ENCODE assay signal across 8 cellular contexts in the genomic region with DNA sequence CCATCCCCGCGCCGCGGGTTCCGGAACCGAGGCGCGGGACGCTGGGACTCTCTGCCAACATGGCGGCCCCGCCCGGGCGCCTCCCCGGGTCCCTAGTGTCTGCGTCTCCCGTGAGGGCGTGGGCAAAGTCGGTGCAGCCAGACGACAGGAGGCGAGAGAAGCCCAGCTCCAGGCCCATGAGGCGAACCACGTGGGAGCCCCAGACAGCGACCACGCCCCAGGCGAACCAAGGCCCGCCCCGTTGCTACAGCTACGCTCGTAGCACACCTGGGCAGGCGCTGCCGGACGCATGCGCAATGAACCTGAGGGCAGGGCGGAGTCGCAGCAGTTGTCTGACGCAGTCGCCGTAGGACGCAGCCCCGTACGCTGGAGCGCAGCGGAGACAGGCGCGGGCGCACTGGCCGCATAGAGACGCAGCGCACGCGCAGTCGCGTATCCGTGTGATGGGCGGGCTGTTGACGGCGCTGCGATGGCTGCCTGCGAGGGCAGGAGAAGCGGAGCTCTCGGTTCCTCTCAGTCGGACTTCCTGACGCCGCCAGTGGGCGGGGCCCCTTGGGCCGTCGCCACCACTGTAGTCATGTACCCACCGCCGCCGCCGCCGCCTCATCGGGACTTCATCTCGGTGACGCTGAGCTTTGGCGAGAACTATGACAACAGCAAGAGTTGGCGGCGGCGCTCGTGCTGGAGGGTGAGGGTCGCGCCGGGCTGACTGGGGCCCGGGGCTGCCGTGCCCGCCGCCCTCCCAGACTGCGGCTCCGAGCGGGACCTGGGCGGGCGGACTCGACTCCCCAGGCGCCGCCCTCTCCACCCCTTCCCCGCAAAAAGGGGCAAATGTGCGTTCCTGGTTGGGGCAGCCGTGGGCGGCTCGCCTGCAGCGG. TPM values are rescaled to one million over a fixed set of nuclear protein-coding genes. Genes with fewer than 3 reads are reported as not detected.
DNase-seq lines count a peak whose midpoint lies in the region; ATAC-seq and TF ChIP-seq lines count a peak whose summit lies in the region.

Gene MAN1B1, plus strand, starts transcription at position 455 of the 878 bp plus-strand sequence. Its CDS starts 15 bp downstream, at position 470.

- no peaks in the 10 kb centered on the region for H3K9me3 ChIP-seq in Peyer's patch
- H3K9me3 ChIP-seq in muscle layer of colon (ENCODE audit: low read length): no peaks in the 10 kb centered on the region

- H3K4me2 ChIP-seq in KMS-11: peak within 1 kb of the TSS; percentile 97

- ATAC-seq in GM21737 (IDR thresholded peaks at IDR 0.05; ENCODE audit: unreplicated experiment) (peak; percentile 66), esophagus mucosa (peak; percentile 90)

- H3K36me3 ChIP-seq in KMS-11 (ENCODE audit: insufficient read depth) (no peaks in the 10 kb centered on the region), Peyer's patch (no peaks in the 10 kb centered on the region), muscle layer of colon (ENCODE audit: insufficient read depth, low read length) (peaks cover 8% of the 10 kb centered on the region)

- H4K20me1 ChIP-seq in KMS-11 (ENCODE audit: insufficient read depth): no peaks in the 10 kb centered on the region

- TF ChIP-seq POLR2A in Peyer's patch (IDR thresholded peaks at IDR 0.05): peak; percentile 81 to 92

- no peaks in the 10 kb centered on the region for H3K79me2 ChIP-seq in KMS-11 (ENCODE audit: insufficient read depth, low read depth)

- H2AFZ ChIP-seq in KMS-11 (ENCODE audit: low read depth): peak within 1 kb of the TSS; percentile 92

- no peak within 1 kb of the TSS for H3K4me3 ChIP-seq in KMS-11 (IDR thresholded peaks at IDR 0.05; ENCODE audit: insufficient read depth, low read depth, low read length)
- H3K4me3 ChIP-seq in Peyer's patch: peak within 1 kb of the TSS; percentile 65 to 88 (median 86)
- peak within 1 kb of the TSS; percentile 70 to 81 for H3K4me3 ChIP-seq in muscle layer of colon (ENCODE audit: low read depth in 1 of 2, low read length in 2 of 2)

- DNase-seq in DMS53 treated with DMSO at 0.1 percent for 48 hours (lab: John Stamatoyannopoulos, UW; ENCODE audit: unreplicated experiment) (peak; percentile 97), Peyer's patch (peak; percentile 99 to 100 (median 100))
- DNase-seq in activated T-cell treated with anti-CD3 and anti-CD28 coated beads, Interleukin-2, amount 50 U/mL, for 48 hours: peak; percentile 98 to 99
- DNase-seq in stimulated activated CD8-positive, alpha-beta memory T cell treated with anti-CD3 and anti-CD28 coated beads, Interleukin-7, amount 100 ng/mL, for 24 hours (ENCODE audit: low read depth): peak; percentile 99

- peak within 1 kb of the TSS; percentile 95 for H3K9ac ChIP-seq in KMS-11
- H3K9ac ChIP-seq in muscle layer of colon (ENCODE audit: low read length): peak within 1 kb of the TSS; percentile 61

- H3K27me3 ChIP-seq in KMS-11 (ENCODE audit: insufficient read depth, low read depth) (no peaks in the 10 kb centered on the region), Peyer's patch (no peaks in the 10 kb centered on the region), muscle layer of colon (ENCODE audit: control insufficient read depth in 1 of 2, insufficient read depth in 2 of 2, low read length in 2 of 2) (no peaks in the 10 kb centered on the region)

- peaks cover 17% of the 10 kb centered on the region for H3K4me1 ChIP-seq in KMS-11 (ENCODE audit: low read depth, poor library complexity, severe bottlenecking)
- peaks cover 4 to 28% (median 9%) of the 10 kb centered on the region in 4 donors for H3K4me1 ChIP-seq in Peyer's patch
- peaks cover 19% of the 10 kb centered on the region for H3K4me1 ChIP-seq in muscle layer of colon (ENCODE audit: insufficient read depth, low read length)

- no peak for TF ChIP-seq CTCF in KMS-11 (conservative IDR thresholded peaks at IDR 0.05; ENCODE audit: low read depth, low read length)
- TF ChIP-seq CTCF in Peyer's patch (IDR thresholded peaks at IDR 0.05): no peak

- H3K27ac ChIP-seq in KMS-11 (peak within 1 kb of the TSS; percentile 81), Peyer's patch (peak within 1 kb of the TSS; percentile 91 to 96 (median 95)), muscle layer of colon (ENCODE audit: low read depth, low read length) (peak within 1 kb of the TSS; percentile 78)

RNA-seq across cellular contexts. Expression of gene MAN1B1, which starts in this region (rescaled TPM):
- 10 to 100 TPM; 42.7 to 74.7 (median 61.0) TPM for total RNA-seq in Peyer's patch
- total RNA-seq in esophagus mucosa: 46.2 TPM
